Comparison of ENCODE assay signal across 11 cellular contexts in the genomic region with DNA sequence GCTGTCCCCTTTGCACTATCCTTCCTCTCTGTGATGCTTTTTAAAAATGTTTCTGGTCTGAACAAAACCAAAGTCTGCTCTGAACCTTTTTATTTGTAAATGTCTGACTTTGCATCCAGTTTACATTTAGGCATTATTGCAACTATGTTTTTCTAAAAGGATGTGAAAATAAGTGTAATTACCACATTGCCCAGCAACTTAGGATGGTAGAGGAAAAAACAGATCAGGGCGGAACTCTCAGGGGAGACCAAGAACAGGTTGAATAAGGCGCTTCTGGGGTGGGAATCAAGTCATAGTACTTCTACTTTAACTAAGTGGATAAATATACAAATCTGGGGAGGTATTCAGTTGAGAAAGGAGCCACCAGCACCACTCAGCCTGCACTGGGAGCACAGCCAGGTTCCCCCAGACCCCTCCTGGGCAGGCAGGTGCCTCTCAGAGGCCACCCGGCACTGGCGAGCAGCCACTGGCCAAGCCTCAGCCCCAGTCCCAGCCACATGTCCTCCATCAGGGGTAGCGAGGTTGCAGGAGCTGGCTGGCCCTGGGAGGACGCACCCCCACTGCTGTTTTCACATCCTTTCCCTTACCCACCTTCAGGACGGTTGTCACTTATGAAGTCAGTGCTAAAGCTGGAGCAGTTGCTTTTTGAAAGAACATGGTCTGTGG.
DNase-seq lines count a peak whose midpoint lies in the region; ATAC-seq lines count a peak whose summit lies in the region.
"Had no signal": no experiment of that assay in that cellular context is flagged by ENCODE, and none has a peak within 500 bp of the region (broad histone marks: within the 10 kb centered on the region; RNA-seq: fewer than 3 reads in every experiment).

No MANE protein-coding gene starts in this region.

- H3K27me3 Mint-ChIP-seq in effector memory CD8-positive, alpha-beta T cell = no peaks in the 10 kb centered on the region

- H3K4me3 Mint-ChIP-seq in effector memory CD8-positive, alpha-beta T cell = peak overlapping the region; percentile 4 to 53

- peak; percentile 1 for DNase-seq in stimulated activated CD4-positive, alpha-beta T cell treated with anti-CD3 and anti-CD28 coated beads, Interleukin-4, amount 100 ng/mL, for 24 hours
- DNase-seq in stimulated activated CD4-positive, alpha-beta T cell treated with anti-CD3 and anti-CD28 coated beads, Interleukin-4, amount 100 ng/mL, for 1 hour = no peak
- DNase-seq in effector memory CD8-positive, alpha-beta T cell = no peak
- DNase-seq in GOT3 (lab: John Stamatoyannopoulos, UW) (no peak), retina (no peak)
- DNase-seq: NCI-H2171 treated with DMSO at 0.1 percent for 48 hours, SK-N-SH had no signal

- peaks cover 19 to 23% of the 10 kb centered on the region in 2 donors for H3K4me1 Mint-ChIP-seq in effector memory CD8-positive, alpha-beta T cell (ENCODE audit: low read depth in 2 of 2)

- no peaks in the 10 kb centered on the region for H3K9me3 Mint-ChIP-seq in effector memory CD8-positive, alpha-beta T cell

- no peaks in the 10 kb centered on the region for H3K36me3 Mint-ChIP-seq in effector memory CD8-positive, alpha-beta T cell (ENCODE audit: insufficient read depth)

- ATAC-seq in HG03159 (IDR thresholded peaks at IDR 0.05; ENCODE audit: unreplicated experiment) (peak; percentile 61), GM21737 (IDR thresholded peaks at IDR 0.05; ENCODE audit: unreplicated experiment) (no peak), HG02970 (IDR thresholded peaks at IDR 0.05; ENCODE audit: low FRiP score, unreplicated experiment) (no peak)
- ATAC-seq in effector memory CD8-positive, alpha-beta T cell (replicated peaks) = peak; percentile 24
- ATAC-seq: left lung had no signal

- H3K27ac Mint-ChIP-seq in effector memory CD8-positive, alpha-beta T cell = peak overlapping the region; percentile 49 to 89

Comparison
In these comparisons a context has a peak if more than half of its experiments do, and no peak if none do; other contexts are left out.
1. ATAC-seq: peak in HG03159 (single experiment) and effector memory CD8-positive, alpha-beta T cell (single experiment); none in GM21737 (single experiment) and HG02970 (single experiment).